In the genomic region with DNA sequence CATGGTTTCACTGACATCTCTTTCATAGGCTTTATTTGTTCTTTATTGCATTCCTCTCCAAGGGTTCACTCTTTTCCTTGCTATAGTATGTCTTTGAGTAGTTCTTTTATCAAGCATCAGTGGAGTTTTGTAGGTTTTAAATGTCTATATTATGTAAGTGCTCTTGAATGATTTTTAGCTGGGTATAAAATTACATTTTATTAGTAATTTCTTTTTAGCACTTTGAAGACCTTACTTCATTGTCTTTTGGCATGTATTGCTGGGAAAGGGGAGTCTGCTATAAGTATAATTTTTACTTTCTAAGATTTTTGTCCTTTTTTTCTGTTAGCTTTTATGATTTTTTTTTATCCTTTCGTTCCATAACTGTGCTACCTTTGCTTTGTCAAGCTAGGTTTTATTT, we compare ENCODE assay signal across 32 cellular contexts.
"Had no signal": no experiment of that assay in that cellular context is flagged by ENCODE, and none has a peak within 500 bp of the region (broad histone marks: within the 10 kb centered on the region; RNA-seq: fewer than 3 reads in every experiment).

No MANE protein-coding gene starts in this region.

- DNase-seq: activated B cell treated with CpG ODN at 0.5 μM for 24 hours; activated CD4-positive, alpha-beta memory T cell treated with anti-CD3 and anti-CD28 coated beads for 36 hours; activated CD4-positive, alpha-beta T cell treated with anti-CD3 and anti-CD28 coated beads for 4 hours; activated CD4-positive, alpha-beta T cell treated with anti-CD3 and anti-CD28 coated beads, Interleukin-2, amount 10 ng/mL, durations not matched to agents 24 days and 14 days; activated CD4-positive, alpha-beta T cell treated with anti-CD3 and anti-CD28 coated beads, Interleukin-2, amount 50 U/mL, for 1 hour; activated CD4-positive, alpha-beta T cell treated with anti-CD3 and anti-CD28 coated beads, Interleukin-2, amount 50 U/mL, for 4 hours; activated CD4-positive, CD25-positive, alpha-beta regulatory T cell treated with anti-CD3 and anti-CD28 coated beads, Interleukin-2, amount 50 U/mL, for 72 hours; activated CD8-positive, alpha-beta memory T cell treated with anti-CD3 and anti-CD28 coated beads, Interleukin-2, amount 50 U/mL, for 4 hours; activated CD8-positive, alpha-beta T cell treated with anti-CD3 and anti-CD28 coated beads for 36 hours; activated effector memory CD4-positive, alpha-beta T cell treated with anti-CD3 and anti-CD28 coated beads, Interleukin-2, amount 50 U/mL, for 16 hours; activated gamma-delta T cell treated with Interleukin-2 at 50 U/mL for 16 hours; activated naive CD4-positive, alpha-beta T cell; activated naive CD4-positive, alpha-beta T cell treated with anti-CD3 and anti-CD28 coated beads for 36 hours; activated naive CD4-positive, alpha-beta T cell treated with anti-CD3 and anti-CD28 coated beads, Interleukin-2, amount 50 U/mL, for 16 hours; activated naive CD8-positive, alpha-beta T cell treated with anti-CD3 and anti-CD28 coated beads for 36 hours; activated T-cell treated with anti-CD3 and anti-CD28 coated beads for 4 hours; activated T-cell treated with anti-CD3 and anti-CD28 coated beads, Interleukin-2, amount 50 U/mL, for 1 hour; activated T-cell treated with anti-CD3 and anti-CD28 coated beads, Interleukin-2, amount 50 U/mL, for 4 hours; activated T-cell treated with anti-CD3 and anti-CD28 coated beads, Interleukin-2, amount 50 U/mL, for 72 hours; amygdala; anterior cingulate cortex; caudate nucleus; T-helper 2 cell; T-helper 9 cell had no signal

- ATAC-seq: activated CD8-positive, alpha-beta T cell treated with anti-CD3 and anti-CD28 coated beads for 36 hours; activated naive CD4-positive, alpha-beta T cell treated with anti-CD3 and anti-CD28 coated beads, Interleukin-2, amount 50 U/mL, for 72 hours; activated T-cell treated with anti-CD3 and anti-CD28 coated beads, Interleukin-2, amount 50 U/mL, for 4 hours; activated T-cell treated with anti-CD3 and anti-CD28 coated beads, Interleukin-2, amount 50 U/mL, for 72 hours; activated T-helper 17 cell treated with anti-CD3 and anti-CD28 coated beads, Interleukin-2, amount 50 U/mL, for 72 hours had no signal

- FAIRE-seq: bronchial epithelial cell, colon, TTC549 had no signal

- H3K36me3 ChIP-seq: ascending aorta, cardiac muscle cell had no signal

- H3K4me1 ChIP-seq: ascending aorta had no signal

- H3K27me3 ChIP-seq: ascending aorta had no signal

- H3K4me3 ChIP-seq: ascending aorta, cardiac muscle cell had no signal

- H3K27ac ChIP-seq: ascending aorta, cardiac muscle cell, VCaP had no signal
